Comparison of ENCODE assay signal across 21 cellular contexts in genomic region chr11:23573430-23573829, GRCh38.
"Had no signal": no experiment of that assay in that cellular context is flagged by ENCODE, and none has a peak within 500 bp of the region (broad histone marks: within the 10 kb centered on the region; RNA-seq: fewer than 3 reads in every experiment).

No MANE protein-coding gene starts in this region.

- H3K4me3 Mint-ChIP-seq: activated B cell treated with CpG ODN at 0.5 μM for 24 hours; activated CD4-positive, alpha-beta T cell treated with anti-CD3 and anti-CD28 coated beads, Interleukin-2, amount 10 ng/mL, durations not matched to agents 24 days and 14 days; activated CD8-positive, alpha-beta T cell treated with anti-CD3 and anti-CD28 coated beads for 36 hours; activated naive CD8-positive, alpha-beta T cell treated with anti-CD3 and anti-CD28 coated beads, Interleukin-2, amount 10 ng/mL, durations not matched to agents 7 days and 5 days; activated T-helper 17 cell treated with anti-CD3 and anti-CD28 coated beads, Interleukin-2, amount 50 U/mL, for 72 hours; stimulated activated effector memory CD8-positive, alpha-beta T cell treated with anti-CD3 and anti-CD28 coated beads, Interleukin-12 subunit alpha, Interleukin-12 subunit beta, amount 100 ng/mL, for 72 hours had no signal

- H3K4me1 ChIP-seq: left lung, parathyroid adenoma, right lobe of liver, stomach had no signal

- H3K36me3 Mint-ChIP-seq: activated naive CD8-positive, alpha-beta T cell treated with anti-CD3 and anti-CD28 coated beads, Interleukin-2, amount 10 ng/mL, durations not matched to agents 7 days and 5 days; stimulated activated effector memory CD8-positive, alpha-beta T cell treated with anti-CD3 and anti-CD28 coated beads, Interleukin-12 subunit alpha, Interleukin-12 subunit beta, amount 100 ng/mL, for 72 hours had no signal

- H3K4me2 ChIP-seq: smooth muscle cell had no signal

- H3K9me3 ChIP-seq: left lung, right lobe of liver, stomach had no signal

- H3K27ac Mint-ChIP-seq: activated B cell treated with CpG ODN at 0.5 μM for 24 hours; activated CD4-positive, alpha-beta T cell treated with anti-CD3 and anti-CD28 coated beads, Interleukin-2, amount 10 ng/mL, durations not matched to agents 24 days and 14 days; activated CD8-positive, alpha-beta T cell treated with anti-CD3 and anti-CD28 coated beads for 36 hours; activated naive CD8-positive, alpha-beta T cell treated with anti-CD3 and anti-CD28 coated beads, Interleukin-2, amount 10 ng/mL, durations not matched to agents 7 days and 5 days; activated T-helper 17 cell treated with anti-CD3 and anti-CD28 coated beads, Interleukin-2, amount 50 U/mL, for 72 hours; stimulated activated effector memory CD8-positive, alpha-beta T cell treated with anti-CD3 and anti-CD28 coated beads, Interleukin-12 subunit alpha, Interleukin-12 subunit beta, amount 100 ng/mL, for 72 hours had no signal

- H3K27ac ChIP-seq: epithelial cell of prostate, left lung, parathyroid adenoma, right lobe of liver, stomach had no signal

- H3K9me3 Mint-ChIP-seq: activated B cell treated with CpG ODN at 0.5 μM for 24 hours; activated CD4-positive, alpha-beta T cell treated with anti-CD3 and anti-CD28 coated beads, Interleukin-2, amount 10 ng/mL, durations not matched to agents 24 days and 14 days; activated naive CD8-positive, alpha-beta T cell treated with anti-CD3 and anti-CD28 coated beads, Interleukin-2, amount 10 ng/mL, durations not matched to agents 7 days and 5 days had no signal

- H3K4me3 ChIP-seq: left lung, right lobe of liver, smooth muscle cell, stomach had no signal

- DNase-seq: activated B cell treated with CpG ODN at 0.5 μM for 24 hours; activated CD4-positive, alpha-beta T cell treated with anti-CD3 and anti-CD28 coated beads, Interleukin-2, amount 10 ng/mL, durations not matched to agents 24 days and 14 days; activated CD8-positive, alpha-beta T cell treated with anti-CD3 and anti-CD28 coated beads for 36 hours; activated naive CD4-positive, alpha-beta T cell treated with Interleukin-2 at 50 U/mL for 16 hours; activated naive CD8-positive, alpha-beta T cell treated with anti-CD3 and anti-CD28 coated beads, Interleukin-2, amount 10 ng/mL, durations not matched to agents 7 days and 5 days; activated T-cell treated with anti-CD3 and anti-CD28 coated beads, Interleukin-2, amount 50 U/mL, for 1 hour; foreskin melanocyte; glutamatergic neuron; hypothalamus; left lung; right lobe of liver; stimulated activated CD4-positive, alpha-beta T cell treated with anti-CD3 and anti-CD28 coated beads, Interleukin-4, amount 100 ng/mL, for 24 hours; stomach; T-helper 1 cell; T-helper 9 cell; trophoblast cell had no signal

- H3K27me3 ChIP-seq: left lung, right lobe of liver, stomach had no signal

- H2AFZ ChIP-seq: parathyroid adenoma had no signal

- H3K9ac ChIP-seq: parathyroid adenoma had no signal

- H3K4me1 Mint-ChIP-seq: activated CD4-positive, alpha-beta T cell treated with anti-CD3 and anti-CD28 coated beads, Interleukin-2, amount 10 ng/mL, durations not matched to agents 24 days and 14 days; activated naive CD8-positive, alpha-beta T cell treated with anti-CD3 and anti-CD28 coated beads, Interleukin-2, amount 10 ng/mL, durations not matched to agents 7 days and 5 days; activated T-helper 17 cell treated with anti-CD3 and anti-CD28 coated beads, Interleukin-2, amount 50 U/mL, for 72 hours had no signal

- H3K79me2 ChIP-seq: parathyroid adenoma had no signal

- H3K27me3 Mint-ChIP-seq: activated B cell treated with CpG ODN at 0.5 μM for 24 hours; activated CD4-positive, alpha-beta T cell treated with anti-CD3 and anti-CD28 coated beads, Interleukin-2, amount 10 ng/mL, durations not matched to agents 24 days and 14 days; activated CD8-positive, alpha-beta T cell treated with anti-CD3 and anti-CD28 coated beads for 36 hours; activated naive CD8-positive, alpha-beta T cell treated with anti-CD3 and anti-CD28 coated beads, Interleukin-2, amount 10 ng/mL, durations not matched to agents 7 days and 5 days; activated T-helper 17 cell treated with anti-CD3 and anti-CD28 coated beads, Interleukin-2, amount 50 U/mL, for 72 hours had no signal

- H3K36me3 ChIP-seq: left lung, right lobe of liver, stomach had no signal
